11 cellular contexts compared by ENCODE assay signal in the genomic region with DNA sequence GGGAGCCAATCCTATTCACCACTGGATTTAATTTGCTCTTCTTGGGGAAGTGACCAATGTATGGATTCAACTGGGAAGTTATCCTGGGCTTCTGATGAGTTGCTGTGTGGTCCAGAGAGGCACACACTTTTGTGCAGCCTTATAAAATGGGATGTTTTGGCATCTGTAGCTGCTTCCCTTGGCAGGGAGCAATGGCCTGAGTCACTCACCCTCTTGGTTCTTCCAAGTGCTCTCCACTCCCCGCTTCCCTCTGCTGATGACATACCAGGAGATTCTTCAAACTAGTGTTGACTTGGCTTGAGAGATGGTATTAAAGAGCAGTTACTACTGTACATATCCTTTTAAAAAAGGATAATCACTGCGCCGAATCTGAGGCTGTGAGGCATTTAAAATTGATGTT.
DNase-seq lines count a peak whose midpoint lies in the region; ATAC-seq and TF ChIP-seq lines count a peak whose summit lies in the region.
"Had no signal": no experiment of that assay in that cellular context is flagged by ENCODE, and none has a peak within 500 bp of the region (broad histone marks: within the 10 kb centered on the region; RNA-seq: fewer than 3 reads in every experiment).

No MANE protein-coding gene starts in this region.

- H3K4me3 Mint-ChIP-seq in Caco-2 (ENCODE audit: unreplicated experiment), result no peak overlapping the region
- H3K4me3 Mint-ChIP-seq: effector memory CD8-positive, alpha-beta T cell had no signal

- intact Hi-C loops in psoas muscle (cut with DNase I), result loop anchor here in 1 of 2 donors (5.0 kb wide), 1 partner anchor 34 kb away; no protein-coding TSS in a partner anchor
- intact Hi-C loops in Caco-2 (cut with micrococcal nuclease; ENCODE audit: unreplicated experiment), result no loop called here

- H3K27me3 Mint-ChIP-seq in Caco-2 (ENCODE audit: insufficient read depth, unreplicated experiment), result no peaks in the 10 kb centered on the region
- H3K27me3 Mint-ChIP-seq: effector memory CD8-positive, alpha-beta T cell had no signal

- H3K9me3 ChIP-seq in RWPE2 (ENCODE audit: severe bottlenecking), result no peaks in the 10 kb centered on the region
- H3K9me3 ChIP-seq in psoas muscle, result no peaks in the 10 kb centered on the region
- no peaks in the 10 kb centered on the region for H3K9me3 ChIP-seq in Caco-2

- DNase-seq in EH (ENCODE audit: low read depth) (peak; percentile 93), RWPE2 (ENCODE audit: low spot score) (no peak), fibroblast of pulmonary artery (ENCODE audit: low read depth) (peak; percentile 86), psoas muscle (peak; percentile 53 to 75), Caco-2 (no peak)
- DNase-seq: effector memory CD8-positive, alpha-beta T cell; NCI-H1436 treated with DMSO at 0.1 percent for 48 hours; trophoblast cell had no signal

- 18 to 28% (median 21%) methylated on average over 3 of the region's 3 CpGs for WGBS in psoas muscle, 3 donors

- CTCF ChIA-PET in Caco-2 (lab: Charles Lee), result interaction anchor here (1.1 kb wide), 1 partner anchor 31 kb away, joined by 4 read pairs; no protein-coding TSS in a partner anchor

- no peak overlapping the region for H3K4me3 ChIP-seq in RWPE2 (ENCODE audit: severe bottlenecking)
- no peak overlapping the region for H3K4me3 ChIP-seq in fibroblast of pulmonary artery (replicated peaks; ENCODE audit: low read depth, low read length)
- H3K4me3 ChIP-seq in psoas muscle, result no peak overlapping the region
- H3K4me3 ChIP-seq in Caco-2 (ENCODE audit: low read depth, low read length), result no peak overlapping the region

- no peaks in the 10 kb centered on the region for H3K27me3 ChIP-seq in RWPE2 (ENCODE audit: insufficient read depth, poor library complexity, severe bottlenecking)
- no peaks in the 10 kb centered on the region for H3K27me3 ChIP-seq in psoas muscle (ENCODE audit: insufficient read depth in 3 of 3, low read length in 2 of 3)
- H3K27me3 ChIP-seq in Caco-2 (replicated peaks; ENCODE audit: control insufficient read depth, insufficient read depth, low read length), result no peaks in the 10 kb centered on the region

- BruUV-seq in Caco-2 (replicated peaks; lab: Mats Ljungman, UMichigan), result no TSS peak

- no peak overlapping the region for H3K27ac Mint-ChIP-seq in Caco-2 (ENCODE audit: unreplicated experiment)

- no peaks in the 10 kb centered on the region; the same call in 1 of the 2 replicates for H3K36me3 ChIP-seq in RWPE2 (ENCODE audit: low read depth)
- H3K36me3 ChIP-seq in psoas muscle (ENCODE audit: insufficient read depth in 1 of 2, low read depth in 1 of 2), result no peaks in the 10 kb centered on the region
- H3K36me3 ChIP-seq in Caco-2 (ENCODE audit: control insufficient read depth, insufficient read depth, low read length), result no peaks in the 10 kb centered on the region

- H3K27ac ChIP-seq in RWPE2 (ENCODE audit: poor library complexity, severe bottlenecking) (no peak overlapping the region), psoas muscle (peak overlapping the region; percentile 68)

- no peak for TF ChIP-seq CTCF in RWPE2 (IDR thresholded peaks at IDR 0.05; ENCODE audit: poor library complexity, severe bottlenecking)
- TF ChIP-seq CTCF in fibroblast of pulmonary artery (IDR thresholded peaks at IDR 0.05; ENCODE audit: low read length, missing control alignments), result no peak
- TF ChIP-seq CTCF in psoas muscle (IDR thresholded peaks at IDR 0.05), result no peak
- TF ChIP-seq CTCF in Caco-2 (IDR thresholded peaks at IDR 0.05; ENCODE audit: insufficient read depth in 1 of 2, low read depth in 1 of 2, low read length in 1 of 2, severe bottlenecking in 1 of 2, unreplicated experiment in 1 of 2), result no peak

- H3K4me1 ChIP-seq in RWPE2 (ENCODE audit: insufficient read depth, poor library complexity, severe bottlenecking) (peaks cover 11% of the 10 kb centered on the region), psoas muscle (peaks cover 51% of the 10 kb centered on the region), Caco-2 (no peaks in the 10 kb centered on the region)

- POLR2A ChIA-PET in Caco-2 (lab: Charles Lee), result no interaction called here

- H3K36me3 Mint-ChIP-seq in Caco-2 (ENCODE audit: insufficient read depth, unreplicated experiment), result no peaks in the 10 kb centered on the region

- ATAC-seq in RWPE2 (ENCODE audit: low read depth) (peak; percentile 69), psoas muscle (peak; percentile 90 to 95 (median 92)), GM21526 (IDR thresholded peaks at IDR 0.05; ENCODE audit: low FRiP score, unreplicated experiment) (no peak), HG03196 (IDR thresholded peaks at IDR 0.05; ENCODE audit: unreplicated experiment) (no peak), HG03469 (IDR thresholded peaks at IDR 0.05; ENCODE audit: unreplicated experiment) (no peak)
- ATAC-seq: effector memory CD8-positive, alpha-beta T cell had no signal

- H3K9me3 Mint-ChIP-seq in Caco-2 (ENCODE audit: unreplicated experiment), result no peaks in the 10 kb centered on the region
- H3K9me3 Mint-ChIP-seq: effector memory CD8-positive, alpha-beta T cell had no signal

- no peaks in the 10 kb centered on the region for H3K4me1 Mint-ChIP-seq in Caco-2 (ENCODE audit: low read depth, unreplicated experiment)

Comparison
In these comparisons a context has a peak if more than half of its experiments do, and no peak if none do; other contexts are left out.
1. DNase-seq: peak in EH (single experiment), fibroblast of pulmonary artery (single experiment) and psoas muscle (2 of 2); none in RWPE2 (single experiment) and Caco-2 (0 of 2).
2. ATAC-seq: peak in RWPE2 (single experiment) and psoas muscle (4 of 4); none in GM21526 (single experiment), HG03196 (single experiment) and HG03469 (single experiment).